Comparison of ENCODE assay signal across 9 cellular contexts in the genomic region with DNA sequence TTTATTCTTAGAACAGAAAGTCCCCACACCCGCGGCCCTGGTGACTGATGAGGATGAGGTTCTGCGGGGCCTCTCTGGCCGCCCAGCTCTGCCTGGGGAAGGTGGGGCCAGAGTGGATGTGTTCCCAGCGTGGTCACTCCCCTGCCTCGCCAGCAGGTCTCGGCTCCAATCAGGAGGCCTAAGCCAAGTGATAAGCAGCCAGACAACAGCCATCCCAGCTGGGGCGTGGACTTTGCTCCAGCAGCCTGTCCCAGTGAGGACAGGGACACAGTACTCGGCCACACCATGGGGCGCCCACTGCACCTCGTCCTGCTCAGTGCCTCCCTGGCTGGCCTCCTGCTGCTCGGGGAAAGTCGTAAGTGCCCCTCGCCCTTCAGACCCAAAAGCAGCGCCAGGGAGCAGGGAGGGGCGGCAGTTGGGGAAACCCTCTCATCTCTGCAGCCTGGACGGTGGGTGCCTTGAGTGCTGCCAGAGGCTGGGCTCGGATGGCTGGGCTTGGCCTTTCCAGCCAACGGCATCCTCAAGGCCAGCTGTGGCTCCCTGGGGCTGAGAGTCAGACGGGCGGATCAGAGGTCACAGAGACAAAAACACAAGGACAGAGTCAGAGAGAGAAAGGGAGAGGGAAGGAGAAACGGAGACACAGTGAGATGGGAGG. TPM values are rescaled to one million over a fixed set of nuclear protein-coding genes. Genes with fewer than 3 reads are reported as not detected.
DNase-seq lines count a peak whose midpoint lies in the region; ATAC-seq and TF ChIP-seq lines count a peak whose summit lies in the region.
"Had no signal": no experiment of that assay in that cellular context is flagged by ENCODE, and none has a peak within 500 bp of the region (broad histone marks: within the 10 kb centered on the region; RNA-seq: fewer than 3 reads in every experiment).

A gene (plus strand): TSS at position 229 of the 655 bp plus-strand sequence. CDS start 57 bp downstream, at position 286.

- H3K4me3 ChIP-seq in endodermal cell (ENCODE audit: low read length) = peak within 1 kb of the TSS; percentile 57
- peak within 1 kb of the TSS; percentile 11 to 66 for H3K4me3 ChIP-seq in mesenchymal stem cell (ENCODE audit: insufficient read depth in 1 of 2, low read depth in 1 of 2, low read length in 2 of 2)
- peak within 1 kb of the TSS in 3 of 4 donors; percentile 19 to 43 (median 29) for H3K4me3 ChIP-seq in tibial nerve

- H3K4me1 ChIP-seq in endodermal cell (ENCODE audit: control insufficient read depth, insufficient read depth, low read length) (peaks cover 8% of the 10 kb centered on the region), mesenchymal stem cell (ENCODE audit: control insufficient read depth, insufficient read depth, low read depth, low read length) (peaks cover 9% of the 10 kb centered on the region), tibial nerve (peaks cover 0 to 5% (median 0%) of the 10 kb centered on the region in 4 donors)

- H3K4ac ChIP-seq in mesenchymal stem cell (ENCODE audit: low read depth in 1 of 2, low read length in 2 of 2) = no peak within 1 kb of the TSS

- peak in 1 of 2 donors; percentile 37 for TF ChIP-seq EP300 in tibial nerve (IDR thresholded peaks at IDR 0.05)

- H3K27me3 ChIP-seq in endodermal cell (ENCODE audit: control insufficient read depth, insufficient read depth, low read length, poor library complexity, severe bottlenecking) (peaks cover 7% of the 10 kb centered on the region), mesenchymal stem cell (ENCODE audit: control insufficient read depth in 1 of 2, insufficient read depth in 1 of 2, low read length in 2 of 2) (peaks cover 12 to 40% of the 10 kb centered on the region in 2 experiments), tibial nerve (peaks cover 0 to 1% of the 10 kb centered on the region in 2 donors)

- H2BK15ac ChIP-seq in mesenchymal stem cell (ENCODE audit: low read depth, poor library complexity, severe bottlenecking) = no peak within 1 kb of the TSS

- H3K27me3 Mint-ChIP-seq in endodermal cell (ENCODE audit: insufficient read depth) = peaks cover 6% of the 10 kb centered on the region

- H2AK5ac ChIP-seq in mesenchymal stem cell (ENCODE audit: low read length, severe bottlenecking) = no peak within 1 kb of the TSS

- ATAC-seq in HG02588 (IDR thresholded peaks at IDR 0.05; ENCODE audit: unreplicated experiment) (no peak), HG02763 (IDR thresholded peaks at IDR 0.05; ENCODE audit: unreplicated experiment) (no peak)

- no peak within 1 kb of the TSS for H2BK12ac ChIP-seq in mesenchymal stem cell (ENCODE audit: low read length in 2 of 2)

- peak; percentile 34 for DNase-seq in LoVo (ENCODE audit: low spot score)
- peak; percentile 93 for DNase-seq in endodermal cell
- peak; percentile 46 for DNase-seq in mesenchymal stem cell
- peak; percentile 49 to 61 for DNase-seq in tibial nerve (ENCODE audit: low spot score in 2 of 2)
- no peak for DNase-seq in activated gamma-delta T cell treated with Interleukin-2 at 50 U/mL for 16 hours
- DNase-seq: caudate nucleus had no signal

- peak in 1 of 2 donors; percentile 27 for TF ChIP-seq POLR2A in tibial nerve (IDR thresholded peaks at IDR 0.05)

- peaks cover 4% of the 10 kb centered on the region for H3K36me3 Mint-ChIP-seq in endodermal cell (ENCODE audit: low read depth)

- no peak within 1 kb of the TSS for H4K91ac ChIP-seq in mesenchymal stem cell (ENCODE audit: low read length)

- H2AFZ ChIP-seq in mesenchymal stem cell (ENCODE audit: low read depth, low read length) = peak within 1 kb of the TSS; percentile 6

- no peaks in the 10 kb centered on the region for H3K9me3 Mint-ChIP-seq in endodermal cell

- peaks cover 12% of the 10 kb centered on the region for H3K4me1 Mint-ChIP-seq in endodermal cell

- no peak within 1 kb of the TSS for H3K23ac ChIP-seq in mesenchymal stem cell (ENCODE audit: low read length in 2 of 2)

- 44 to 56% methylated on average over 10 to 22 of the region's 22 CpGs for WGBS in endodermal cell (ENCODE audit: insufficient coverage in 1 of 2, insufficient read length in 1 of 2), 2 experiments
- WGBS in mesenchymal stem cell = 51% methylated on average over 22 of the region's 22 CpGs
- 17 to 20% methylated on average over 15 to 18 of the region's 22 CpGs for WGBS in tibial nerve, 2 donors

- no peak within 1 kb of the TSS for H2BK5ac ChIP-seq in mesenchymal stem cell (ENCODE audit: low read depth, low read length, poor library complexity, severe bottlenecking)

- no peaks in the 10 kb centered on the region for H3K9me3 ChIP-seq in endodermal cell (ENCODE audit: control insufficient read depth, low read length)
- no peaks in the 10 kb centered on the region for H3K9me3 ChIP-seq in mesenchymal stem cell (ENCODE audit: control insufficient read depth, low read length)
- no peaks in the 10 kb centered on the region for H3K9me3 ChIP-seq in tibial nerve

- H3K9ac ChIP-seq in endodermal cell (ENCODE audit: extremely low read depth, low read length, poor library complexity, severe bottlenecking) = no peak within 1 kb of the TSS
- H3K9ac ChIP-seq in mesenchymal stem cell (ENCODE audit: low read length) = peak within 1 kb of the TSS; percentile 60

- H3K27ac ChIP-seq in endodermal cell (ENCODE audit: low read depth, low read length) = peak within 1 kb of the TSS; percentile 3
- H3K27ac ChIP-seq in mesenchymal stem cell (ENCODE audit: low read length, poor library complexity, severe bottlenecking) = no peak within 1 kb of the TSS
- peak within 1 kb of the TSS; percentile 7 to 77 (median 69) for H3K27ac ChIP-seq in tibial nerve

- TF ChIP-seq CTCF in endodermal cell (conservative IDR thresholded peaks at IDR 0.05) = peak; percentile 53
- TF ChIP-seq CTCF in tibial nerve (IDR thresholded peaks at IDR 0.05) = peak in 2 of 5 experiments; percentile 33 to 37

- H3K36me3 ChIP-seq in endodermal cell (ENCODE audit: control insufficient read depth, insufficient read depth, low read length) (no peaks in the 10 kb centered on the region), mesenchymal stem cell (ENCODE audit: control insufficient read depth in 1 of 2, insufficient read depth in 2 of 2, low read depth in 1 of 2, low read length in 2 of 2) (peaks cover 0 to 3% of the 10 kb centered on the region in 2 experiments), tibial nerve (no peaks in the 10 kb centered on the region)

- no peak within 1 kb of the TSS for H4K8ac ChIP-seq in mesenchymal stem cell (ENCODE audit: low read length)

- H3K4me3 Mint-ChIP-seq in endodermal cell = peak within 1 kb of the TSS; percentile 39

- peak within 1 kb of the TSS; percentile 41 for H3K4me2 ChIP-seq in mesenchymal stem cell (ENCODE audit: low read length, poor library complexity, severe bottlenecking)

- no peak within 1 kb of the TSS for H3K18ac ChIP-seq in mesenchymal stem cell (ENCODE audit: low read depth in 1 of 2, low read length in 2 of 2)

- H2BK120ac ChIP-seq in mesenchymal stem cell (ENCODE audit: low read depth, low read length) = no peak within 1 kb of the TSS

- peak within 1 kb of the TSS; percentile 74 for H3K27ac Mint-ChIP-seq in endodermal cell

- H3K79me1 ChIP-seq in mesenchymal stem cell (replicated peaks; ENCODE audit: low read length, poor library complexity, severe bottlenecking) = no peaks in the 10 kb centered on the region

- no peak within 1 kb of the TSS for H3K14ac ChIP-seq in mesenchymal stem cell (ENCODE audit: low read length in 2 of 2)

RNA-seq across cellular contexts. Expression of the gene that starts here (rescaled TPM):
- total RNA-seq in endodermal cell = 10 to 100 TPM; 18.7 to 32.4 TPM
- polyA plus RNA-seq in endodermal cell (2013, experiment 1 of 2) = 15.5 TPM
- polyA plus RNA-seq in endodermal cell (2013, experiment 2 of 2) = 18.2 TPM
- 1.4 TPM for polyA plus RNA-seq in mesenchymal stem cell (2013, experiment 1 of 2)
- polyA plus RNA-seq in mesenchymal stem cell (2013, experiment 2 of 2) = 1.3 TPM
- 10 to 100 TPM; 12.0 to 44.3 (median 17.3) TPM for total RNA-seq in tibial nerve
- polyA plus RNA-seq: neural cell had no signal
